In genomic region chr2:121366040-121366439, GRCh38 we compare ENCODE assay signal across 16 cellular contexts.
"Had no signal": no experiment of that assay in that cellular context is flagged by ENCODE, and none has a peak within 500 bp of the region (broad histone marks: within the 10 kb centered on the region; RNA-seq: fewer than 3 reads in every experiment).

No MANE protein-coding gene starts in this region.

- H3K4me1 Mint-ChIP-seq: activated CD4-positive, alpha-beta memory T cell treated with anti-CD3 and anti-CD28 coated beads, Interleukin-2, amount 10 ng/mL, durations not matched to agents 7 days and 5 days; activated CD8-positive, alpha-beta memory T cell treated with anti-CD3 and anti-CD28 coated beads, Interleukin-2, amount 10 ng/mL, durations not matched to agents 7 days and 5 days; mesothelial cell of epicardium had no signal

- H3K27ac Mint-ChIP-seq: activated CD4-positive, alpha-beta memory T cell treated with anti-CD3 and anti-CD28 coated beads, Interleukin-2, amount 10 ng/mL, durations not matched to agents 7 days and 5 days; activated CD8-positive, alpha-beta memory T cell treated with anti-CD3 and anti-CD28 coated beads, Interleukin-2, amount 10 ng/mL, durations not matched to agents 7 days and 5 days; dendritic cell treated with granulocyte-macrophage colony-stimulating factor and Interleukin-4, amounts not matched to agents 40 ng/mL and 50 ng/mL, for 4 days; mesothelial cell of epicardium had no signal

- H3K9me3 Mint-ChIP-seq: activated CD4-positive, alpha-beta memory T cell treated with anti-CD3 and anti-CD28 coated beads, Interleukin-2, amount 10 ng/mL, durations not matched to agents 7 days and 5 days; dendritic cell treated with granulocyte-macrophage colony-stimulating factor and Interleukin-4, amounts not matched to agents 40 ng/mL and 50 ng/mL, for 4 days; mesothelial cell of epicardium; T-helper 1 cell treated with Interleukin-12 subunit alpha and Interleukin-12 subunit beta and Interleukin-4 antibody, amounts not matched to agents 30 μg/mL and 1 μg/mL, for 36 hours had no signal

- H3K4me3 Mint-ChIP-seq: activated CD4-positive, alpha-beta memory T cell treated with anti-CD3 and anti-CD28 coated beads, Interleukin-2, amount 10 ng/mL, durations not matched to agents 7 days and 5 days; activated CD4-positive, alpha-beta T cell treated with anti-CD3 and anti-CD28 coated beads for 36 hours; activated CD8-positive, alpha-beta memory T cell treated with anti-CD3 and anti-CD28 coated beads, Interleukin-2, amount 10 ng/mL, durations not matched to agents 7 days and 5 days; activated naive CD8-positive, alpha-beta T cell; dendritic cell treated with granulocyte-macrophage colony-stimulating factor and Interleukin-4, amounts not matched to agents 40 ng/mL and 50 ng/mL, for 4 days; mesothelial cell of epicardium; T-helper 1 cell treated with Interleukin-12 subunit alpha and Interleukin-12 subunit beta and Interleukin-4 antibody, amounts not matched to agents 30 μg/mL and 1 μg/mL, for 36 hours had no signal

- H3K27me3 Mint-ChIP-seq: activated CD4-positive, alpha-beta memory T cell treated with anti-CD3 and anti-CD28 coated beads, Interleukin-2, amount 10 ng/mL, durations not matched to agents 7 days and 5 days; activated CD4-positive, alpha-beta T cell treated with anti-CD3 and anti-CD28 coated beads for 36 hours; activated CD8-positive, alpha-beta memory T cell treated with anti-CD3 and anti-CD28 coated beads, Interleukin-2, amount 10 ng/mL, durations not matched to agents 7 days and 5 days; activated naive CD8-positive, alpha-beta T cell; dendritic cell treated with granulocyte-macrophage colony-stimulating factor and Interleukin-4, amounts not matched to agents 40 ng/mL and 50 ng/mL, for 4 days; progenitor cell of endocrine pancreas had no signal

- H3K27ac ChIP-seq: cardiac muscle cell, lower lobe of right lung, thyroid gland had no signal

- DNase-seq: activated CD4-positive, alpha-beta memory T cell treated with anti-CD3 and anti-CD28 coated beads, Interleukin-2, amount 10 ng/mL, durations not matched to agents 7 days and 5 days; activated CD4-positive, alpha-beta T cell treated with anti-CD3 and anti-CD28 coated beads for 36 hours; activated CD8-positive, alpha-beta memory T cell treated with anti-CD3 and anti-CD28 coated beads, Interleukin-2, amount 10 ng/mL, durations not matched to agents 7 days and 5 days; activated effector memory CD4-positive, alpha-beta T cell treated with Interleukin-2 at 50 U/mL for 16 hours; activated T-cell treated with anti-CD3 and anti-CD28 coated beads, Interleukin-2, amount 50 U/mL, for 1 hour; effector CD8-positive, alpha-beta T cell; foreskin fibroblast; lower lobe of right lung; stimulated activated naive CD4-positive, alpha-beta T cell treated with Interleukin-2 at 50 U/mL for 16 hours; thyroid gland had no signal

- ATAC-seq: activated CD4-positive, alpha-beta T cell treated with anti-CD3 and anti-CD28 coated beads for 36 hours; activated CD8-positive, alpha-beta memory T cell treated with anti-CD3 and anti-CD28 coated beads, Interleukin-2, amount 10 ng/mL, durations not matched to agents 7 days and 5 days; lower lobe of right lung had no signal
